Comparison of ENCODE assay signal across 1 cellular context in genomic region chr9:4662989-4663792, GRCh38.
TF ChIP-seq lines count a peak whose summit lies in the region.

No MANE protein-coding gene starts in this region.

TF ChIP-seq in HEK293, 187 proteins besides CTCF, POLR2A, EP300 and RAD21 (continued from another document):
- no peak for TF ChIP-seq ZNF404 (tag by site-specific recombination; IDR thresholded peaks at IDR 0.05)
- peak; percentile 85 for TF ChIP-seq PRDM6 (tag by site-specific recombination; IDR thresholded peaks at IDR 0.05)
- peak; percentile 95 for TF ChIP-seq ATF2 (tag by site-specific recombination; IDR thresholded peaks at IDR 0.05; ENCODE audit: low read depth)
- peak; percentile 78 for TF ChIP-seq IKZF3 (tag by site-specific recombination; IDR thresholded peaks at IDR 0.05)
- peak; percentile 63; the same call in 1 of the 2 replicates for TF ChIP-seq ZNF76 (tag by site-specific recombination; IDR thresholded peaks at IDR 0.05; ENCODE audit: borderline replicate concordance, low read depth)
- peak; percentile 31; the same call in 1 of the 2 replicates for TF ChIP-seq ZNF341 (tag by site-specific recombination; IDR thresholded peaks at IDR 0.05; ENCODE audit: low read depth)
- 0 out of 2 replicates have a peak, but pooled peaks have one; percentile 4 for TF ChIP-seq ZXDB (tag by site-specific recombination; IDR thresholded peaks at IDR 0.05)
- 0 out of 2 replicates have a peak, but pooled peaks have one; percentile 56 for TF ChIP-seq ZNF600 (tag by site-specific recombination; IDR thresholded peaks at IDR 0.05)
- TF ChIP-seq ZNF24 (tag by site-specific recombination; IDR thresholded peaks at IDR 0.05): 0 out of 2 replicates have a peak, but pooled peaks have one; percentile 29
- TF ChIP-seq, protein P1, sequence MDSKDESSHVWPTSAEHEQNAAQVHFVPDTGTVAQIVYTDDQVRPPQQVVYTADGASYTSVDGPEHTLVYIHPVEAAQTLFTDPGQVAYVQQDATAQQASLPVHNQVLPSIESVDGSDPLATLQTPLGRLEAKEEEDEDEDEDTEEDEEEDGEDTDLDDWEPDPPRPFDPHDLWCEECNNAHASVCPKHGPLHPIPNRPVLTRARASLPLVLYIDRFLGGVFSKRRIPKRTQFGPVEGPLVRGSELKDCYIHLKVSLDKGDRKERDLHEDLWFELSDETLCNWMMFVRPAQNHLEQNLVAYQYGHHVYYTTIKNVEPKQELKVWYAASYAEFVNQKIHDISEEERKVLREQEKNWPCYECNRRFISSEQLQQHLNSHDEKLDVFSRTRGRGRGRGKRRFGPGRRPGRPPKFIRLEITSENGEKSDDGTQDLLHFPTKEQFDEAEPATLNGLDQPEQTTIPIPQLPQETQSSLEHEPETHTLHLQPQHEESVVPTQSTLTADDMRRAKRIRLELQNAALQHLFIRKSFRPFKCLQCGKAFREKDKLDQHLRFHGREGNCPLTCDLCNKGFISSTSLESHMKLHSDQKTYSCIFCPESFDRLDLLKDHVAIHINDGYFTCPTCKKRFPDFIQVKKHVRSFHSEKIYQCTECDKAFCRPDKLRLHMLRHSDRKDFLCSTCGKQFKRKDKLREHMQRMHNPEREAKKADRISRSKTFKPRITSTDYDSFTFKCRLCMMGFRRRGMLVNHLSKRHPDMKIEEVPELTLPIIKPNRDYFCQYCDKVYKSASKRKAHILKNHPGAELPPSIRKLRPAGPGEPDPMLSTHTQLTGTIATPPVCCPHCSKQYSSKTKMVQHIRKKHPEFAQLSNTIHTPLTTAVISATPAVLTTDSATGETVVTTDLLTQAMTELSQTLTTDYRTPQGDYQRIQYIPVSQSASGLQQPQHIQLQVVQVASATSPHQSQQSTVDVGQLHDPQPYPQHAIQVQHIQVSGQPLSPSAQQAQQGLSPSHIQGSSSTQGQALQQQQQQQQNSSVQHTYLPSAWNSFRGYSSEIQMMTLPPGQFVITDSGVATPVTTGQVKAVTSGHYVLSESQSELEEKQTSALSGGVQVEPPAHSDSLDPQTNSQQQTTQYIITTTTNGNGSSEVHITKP (tag by site-specific recombination; IDR thresholded peaks at IDR 0.05): peak; percentile 78
- TF ChIP-seq, protein P2, sequence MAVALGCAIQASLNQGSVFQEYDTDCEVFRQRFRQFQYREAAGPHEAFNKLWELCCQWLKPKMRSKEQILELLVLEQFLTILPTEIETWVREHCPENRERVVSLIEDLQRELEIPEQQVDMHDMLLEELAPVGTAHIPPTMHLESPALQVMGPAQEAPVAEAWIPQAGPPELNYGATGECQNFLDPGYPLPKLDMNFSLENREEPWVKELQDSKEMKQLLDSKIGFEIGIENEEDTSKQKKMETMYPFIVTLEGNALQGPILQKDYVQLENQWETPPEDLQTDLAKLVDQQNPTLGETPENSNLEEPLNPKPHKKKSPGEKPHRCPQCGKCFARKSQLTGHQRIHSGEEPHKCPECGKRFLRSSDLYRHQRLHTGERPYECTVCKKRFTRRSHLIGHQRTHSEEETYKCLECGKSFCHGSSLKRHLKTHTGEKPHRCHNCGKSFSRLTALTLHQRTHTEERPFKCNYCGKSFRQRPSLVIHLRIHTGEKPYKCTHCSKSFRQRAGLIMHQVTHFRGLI (tag by site-specific recombination; IDR thresholded peaks at IDR 0.05): no peak
- TF ChIP-seq ZBTB11 (tag by site-specific recombination; conservative IDR thresholded peaks at IDR 0.05; ENCODE audit: low read depth): peak; percentile 78
- TF ChIP-seq SP2 (tag by site-specific recombination; IDR thresholded peaks at IDR 0.05): peak; percentile 23; the same call in 1 of the 2 replicates
- TF ChIP-seq ZBTB21 (tag by site-specific recombination; IDR thresholded peaks at IDR 0.05): peak; percentile 81
- TF ChIP-seq ZIC2 (tag by site-specific recombination; IDR thresholded peaks at IDR 0.05): 0 out of 2 replicates have a peak, but pooled peaks have one; percentile 1
TF ChIP-seq in HEK293: peak in this region for 22.
